1 cellular context compared by ENCODE assay signal in the genomic region with DNA sequence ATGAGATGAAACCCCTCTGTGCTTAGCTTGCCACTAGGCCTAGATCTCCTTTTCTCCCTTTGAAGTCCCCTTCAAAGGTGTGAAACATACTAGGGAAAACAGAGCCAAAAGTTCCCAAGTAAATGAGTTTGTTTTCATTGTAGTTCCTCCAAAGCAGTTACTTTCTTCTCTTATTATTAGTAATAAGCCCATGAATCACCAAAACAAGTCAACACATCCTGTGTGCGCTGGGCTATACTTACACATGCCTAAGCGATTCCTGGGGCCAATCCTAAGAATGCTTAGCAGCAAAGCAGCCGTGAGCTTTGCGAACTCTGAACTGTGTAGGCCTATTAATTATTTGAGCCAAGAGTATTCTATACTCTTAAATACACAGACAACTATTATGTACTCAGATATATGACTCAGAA.
TF ChIP-seq lines count a peak whose summit lies in the region.

No MANE protein-coding gene starts in this region.

TF ChIP-seq in GM12878, 131 proteins besides CTCF, POLR2A, EP300 and RAD21 (continued from another document):
- TF ChIP-seq, protein P1, sequence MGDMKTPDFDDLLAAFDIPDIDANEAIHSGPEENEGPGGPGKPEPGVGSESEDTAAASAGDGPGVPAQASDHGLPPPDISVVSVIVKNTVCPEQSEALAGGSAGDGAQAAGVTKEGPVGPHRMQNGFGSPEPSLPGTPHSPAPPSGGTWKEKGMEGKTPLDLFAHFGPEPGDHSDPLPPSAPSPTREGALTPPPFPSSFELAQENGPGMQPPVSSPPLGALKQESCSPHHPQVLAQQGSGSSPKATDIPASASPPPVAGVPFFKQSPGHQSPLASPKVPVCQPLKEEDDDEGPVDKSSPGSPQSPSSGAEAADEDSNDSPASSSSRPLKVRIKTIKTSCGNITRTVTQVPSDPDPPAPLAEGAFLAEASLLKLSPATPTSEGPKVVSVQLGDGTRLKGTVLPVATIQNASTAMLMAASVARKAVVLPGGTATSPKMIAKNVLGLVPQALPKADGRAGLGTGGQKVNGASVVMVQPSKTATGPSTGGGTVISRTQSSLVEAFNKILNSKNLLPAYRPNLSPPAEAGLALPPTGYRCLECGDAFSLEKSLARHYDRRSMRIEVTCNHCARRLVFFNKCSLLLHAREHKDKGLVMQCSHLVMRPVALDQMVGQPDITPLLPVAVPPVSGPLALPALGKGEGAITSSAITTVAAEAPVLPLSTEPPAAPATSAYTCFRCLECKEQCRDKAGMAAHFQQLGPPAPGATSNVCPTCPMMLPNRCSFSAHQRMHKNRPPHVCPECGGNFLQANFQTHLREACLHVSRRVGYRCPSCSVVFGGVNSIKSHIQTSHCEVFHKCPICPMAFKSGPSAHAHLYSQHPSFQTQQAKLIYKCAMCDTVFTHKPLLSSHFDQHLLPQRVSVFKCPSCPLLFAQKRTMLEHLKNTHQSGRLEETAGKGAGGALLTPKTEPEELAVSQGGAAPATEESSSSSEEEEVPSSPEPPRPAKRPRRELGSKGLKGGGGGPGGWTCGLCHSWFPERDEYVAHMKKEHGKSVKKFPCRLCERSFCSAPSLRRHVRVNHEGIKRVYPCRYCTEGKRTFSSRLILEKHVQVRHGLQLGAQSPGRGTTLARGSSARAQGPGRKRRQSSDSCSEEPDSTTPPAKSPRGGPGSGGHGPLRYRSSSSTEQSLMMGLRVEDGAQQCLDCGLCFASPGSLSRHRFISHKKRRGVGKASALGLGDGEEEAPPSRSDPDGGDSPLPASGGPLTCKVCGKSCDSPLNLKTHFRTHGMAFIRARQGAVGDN (IDR thresholded peaks at IDR 0.05): no peak
- TF ChIP-seq MYC (IDR thresholded peaks at IDR 0.05; ENCODE audit: insufficient read depth, insufficient read length, insufficient replicate concordance, low read length, severe bottlenecking): no peak
- TF ChIP-seq, protein P2, sequence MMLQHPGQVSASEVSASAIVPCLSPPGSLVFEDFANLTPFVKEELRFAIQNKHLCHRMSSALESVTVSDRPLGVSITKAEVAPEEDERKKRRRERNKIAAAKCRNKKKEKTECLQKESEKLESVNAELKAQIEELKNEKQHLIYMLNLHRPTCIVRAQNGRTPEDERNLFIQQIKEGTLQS (IDR thresholded peaks at IDR 0.05; ENCODE audit: borderline replicate concordance, extremely low read depth, low read depth, low read length): no peak
- TF ChIP-seq EGR1 (IDR thresholded peaks at IDR 0.05; ENCODE audit: borderline replicate concordance in 1 of 2, low read depth in 2 of 2, low read length in 2 of 2): no peak
- TF ChIP-seq, protein P3, sequence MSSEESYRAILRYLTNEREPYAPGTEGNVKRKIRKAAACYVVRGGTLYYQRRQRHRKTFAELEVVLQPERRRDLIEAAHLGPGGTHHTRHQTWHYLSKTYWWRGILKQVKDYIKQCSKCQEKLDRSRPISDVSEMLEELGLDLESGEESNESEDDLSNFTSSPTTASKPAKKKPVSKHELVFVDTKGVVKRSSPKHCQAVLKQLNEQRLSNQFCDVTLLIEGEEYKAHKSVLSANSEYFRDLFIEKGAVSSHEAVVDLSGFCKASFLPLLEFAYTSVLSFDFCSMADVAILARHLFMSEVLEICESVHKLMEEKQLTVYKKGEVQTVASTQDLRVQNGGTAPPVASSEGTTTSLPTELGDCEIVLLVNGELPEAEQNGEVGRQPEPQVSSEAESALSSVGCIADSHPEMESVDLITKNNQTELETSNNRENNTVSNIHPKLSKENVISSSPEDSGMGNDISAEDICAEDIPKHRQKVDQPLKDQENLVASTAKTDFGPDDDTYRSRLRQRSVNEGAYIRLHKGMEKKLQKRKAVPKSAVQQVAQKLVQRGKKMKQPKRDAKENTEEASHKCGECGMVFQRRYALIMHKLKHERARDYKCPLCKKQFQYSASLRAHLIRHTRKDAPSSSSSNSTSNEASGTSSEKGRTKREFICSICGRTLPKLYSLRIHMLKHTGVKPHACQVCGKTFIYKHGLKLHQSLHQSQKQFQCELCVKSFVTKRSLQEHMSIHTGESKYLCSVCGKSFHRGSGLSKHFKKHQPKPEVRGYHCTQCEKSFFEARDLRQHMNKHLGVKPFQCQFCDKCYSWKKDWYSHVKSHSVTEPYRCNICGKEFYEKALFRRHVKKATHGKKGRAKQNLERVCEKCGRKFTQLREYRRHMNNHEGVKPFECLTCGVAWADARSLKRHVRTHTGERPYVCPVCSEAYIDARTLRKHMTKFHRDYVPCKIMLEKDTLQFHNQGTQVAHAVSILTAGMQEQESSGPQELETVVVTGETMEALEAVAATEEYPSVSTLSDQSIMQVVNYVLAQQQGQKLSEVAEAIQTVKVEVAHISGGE (CRISPR knock-in tag; IDR thresholded peaks at IDR 0.05): no peak
- peak in 1 of 2 experiments; percentile 14; a peak in 1 of 4 replicates for TF ChIP-seq BHLHE40 (IDR thresholded peaks at IDR 0.05; ENCODE audit: borderline replicate concordance in 1 of 2, low read depth in 2 of 2, low read length in 1 of 2)
- TF ChIP-seq, protein P4, sequence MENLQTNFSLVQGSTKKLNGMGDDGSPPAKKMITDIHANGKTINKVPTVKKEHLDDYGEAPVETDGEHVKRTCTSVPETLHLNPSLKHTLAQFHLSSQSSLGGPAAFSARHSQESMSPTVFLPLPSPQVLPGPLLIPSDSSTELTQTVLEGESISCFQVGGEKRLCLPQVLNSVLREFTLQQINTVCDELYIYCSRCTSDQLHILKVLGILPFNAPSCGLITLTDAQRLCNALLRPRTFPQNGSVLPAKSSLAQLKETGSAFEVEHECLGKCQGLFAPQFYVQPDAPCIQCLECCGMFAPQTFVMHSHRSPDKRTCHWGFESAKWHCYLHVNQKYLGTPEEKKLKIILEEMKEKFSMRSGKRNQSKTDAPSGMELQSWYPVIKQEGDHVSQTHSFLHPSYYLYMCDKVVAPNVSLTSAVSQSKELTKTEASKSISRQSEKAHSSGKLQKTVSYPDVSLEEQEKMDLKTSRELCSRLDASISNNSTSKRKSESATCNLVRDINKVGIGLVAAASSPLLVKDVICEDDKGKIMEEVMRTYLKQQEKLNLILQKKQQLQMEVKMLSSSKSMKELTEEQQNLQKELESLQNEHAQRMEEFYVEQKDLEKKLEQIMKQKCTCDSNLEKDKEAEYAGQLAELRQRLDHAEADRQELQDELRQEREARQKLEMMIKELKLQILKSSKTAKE (IDR thresholded peaks at IDR 0.05; ENCODE audit: low read depth, poor library complexity, severe bottlenecking): peak; percentile 52
- TF ChIP-seq, protein P5, sequence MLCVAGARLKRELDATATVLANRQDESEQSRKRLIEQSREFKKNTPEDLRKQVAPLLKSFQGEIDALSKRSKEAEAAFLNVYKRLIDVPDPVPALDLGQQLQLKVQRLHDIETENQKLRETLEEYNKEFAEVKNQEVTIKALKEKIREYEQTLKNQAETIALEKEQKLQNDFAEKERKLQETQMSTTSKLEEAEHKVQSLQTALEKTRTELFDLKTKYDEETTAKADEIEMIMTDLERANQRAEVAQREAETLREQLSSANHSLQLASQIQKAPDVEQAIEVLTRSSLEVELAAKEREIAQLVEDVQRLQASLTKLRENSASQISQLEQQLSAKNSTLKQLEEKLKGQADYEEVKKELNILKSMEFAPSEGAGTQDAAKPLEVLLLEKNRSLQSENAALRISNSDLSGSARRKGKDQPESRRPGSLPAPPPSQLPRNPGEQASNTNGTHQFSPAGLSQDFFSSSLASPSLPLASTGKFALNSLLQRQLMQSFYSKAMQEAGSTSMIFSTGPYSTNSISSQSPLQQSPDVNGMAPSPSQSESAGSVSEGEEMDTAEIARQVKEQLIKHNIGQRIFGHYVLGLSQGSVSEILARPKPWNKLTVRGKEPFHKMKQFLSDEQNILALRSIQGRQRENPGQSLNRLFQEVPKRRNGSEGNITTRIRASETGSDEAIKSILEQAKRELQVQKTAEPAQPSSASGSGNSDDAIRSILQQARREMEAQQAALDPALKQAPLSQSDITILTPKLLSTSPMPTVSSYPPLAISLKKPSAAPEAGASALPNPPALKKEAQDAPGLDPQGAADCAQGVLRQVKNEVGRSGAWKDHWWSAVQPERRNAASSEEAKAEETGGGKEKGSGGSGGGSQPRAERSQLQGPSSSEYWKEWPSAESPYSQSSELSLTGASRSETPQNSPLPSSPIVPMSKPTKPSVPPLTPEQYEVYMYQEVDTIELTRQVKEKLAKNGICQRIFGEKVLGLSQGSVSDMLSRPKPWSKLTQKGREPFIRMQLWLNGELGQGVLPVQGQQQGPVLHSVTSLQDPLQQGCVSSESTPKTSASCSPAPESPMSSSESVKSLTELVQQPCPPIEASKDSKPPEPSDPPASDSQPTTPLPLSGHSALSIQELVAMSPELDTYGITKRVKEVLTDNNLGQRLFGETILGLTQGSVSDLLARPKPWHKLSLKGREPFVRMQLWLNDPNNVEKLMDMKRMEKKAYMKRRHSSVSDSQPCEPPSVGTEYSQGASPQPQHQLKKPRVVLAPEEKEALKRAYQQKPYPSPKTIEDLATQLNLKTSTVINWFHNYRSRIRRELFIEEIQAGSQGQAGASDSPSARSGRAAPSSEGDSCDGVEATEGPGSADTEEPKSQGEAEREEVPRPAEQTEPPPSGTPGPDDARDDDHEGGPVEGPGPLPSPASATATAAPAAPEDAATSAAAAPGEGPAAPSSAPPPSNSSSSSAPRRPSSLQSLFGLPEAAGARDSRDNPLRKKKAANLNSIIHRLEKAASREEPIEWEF (IDR thresholded peaks at IDR 0.05; ENCODE audit: insufficient replicate concordance, low read depth, low read length): peak; percentile 54
- no peak for TF ChIP-seq TAF1 (IDR thresholded peaks at IDR 0.05; ENCODE audit: borderline replicate concordance, low read depth, low read length)
